In the genomic region with DNA sequence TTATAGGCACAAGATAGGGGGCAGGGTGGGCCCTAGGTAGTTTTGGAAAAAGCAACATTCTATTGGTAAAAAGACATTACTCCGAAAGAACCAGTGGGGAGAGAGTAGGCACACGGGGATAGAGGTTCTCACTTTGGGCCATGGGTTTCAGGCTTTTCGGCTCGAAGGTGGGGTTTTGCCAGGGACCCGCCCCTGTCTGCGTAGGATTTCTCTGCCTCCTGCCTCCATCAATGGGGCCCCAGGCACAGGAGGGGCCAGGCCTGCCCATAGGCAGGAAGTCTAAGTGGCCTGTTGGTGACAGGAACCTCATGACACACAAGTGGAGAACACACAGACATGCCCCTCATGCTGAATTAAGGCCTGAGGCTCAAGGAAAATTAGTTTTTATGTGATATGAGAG, we compare ENCODE assay signal across 21 cellular contexts.
"Had no signal": no experiment of that assay in that cellular context is flagged by ENCODE, and none has a peak within 500 bp of the region (broad histone marks: within the 10 kb centered on the region; RNA-seq: fewer than 3 reads in every experiment).

No MANE protein-coding gene starts in this region.

- H3K9me3 ChIP-seq: esophagus squamous epithelium, left lung, psoas muscle, thyroid gland had no signal

- ATAC-seq: effector memory CD8-positive, alpha-beta T cell; left lung; naive thymus-derived CD4-positive, alpha-beta T cell; psoas muscle; stimulated activated naive CD8-positive, alpha-beta T cell treated with anti-CD3 and anti-CD28 coated beads, Interleukin-15, amount 100 ng/mL, for 72 hours had no signal

- H3K4me3 ChIP-seq: esophagus squamous epithelium, heart right ventricle, left lung, psoas muscle, skin epidermis, thyroid gland had no signal

- DNase-seq: cortex of kidney; effector memory CD8-positive, alpha-beta T cell; erythroblast; esophagus squamous epithelium; foreskin melanocyte; glutamatergic neuron; left cardiac atrium; left lung; mesenchymal stem cell; midbrain; naive thymus-derived CD4-positive, alpha-beta T cell; nephron progenitor cell; psoas muscle; stimulated activated CD4-positive, alpha-beta T cell treated with anti-CD3 and anti-CD28 coated beads, Interleukin-15, amount 100 ng/mL, for 24 hours; stimulated activated CD4-positive, alpha-beta T cell treated with anti-CD3 and anti-CD28 coated beads, Interleukin-2, amount 100 ng/mL, for 48 hours; stimulated activated naive CD4-positive, alpha-beta T cell; stimulated activated naive CD8-positive, alpha-beta T cell treated with anti-CD3 and anti-CD28 coated beads, Interleukin-15, amount 100 ng/mL, for 72 hours; thyroid gland; trophoblast cell had no signal

- H3K27me3 ChIP-seq: esophagus squamous epithelium, heart right ventricle, left lung, thyroid gland had no signal

- H3K4me1 ChIP-seq: esophagus squamous epithelium, heart right ventricle, left lung, thyroid gland had no signal

- H3K27ac ChIP-seq: esophagus squamous epithelium, heart right ventricle, left lung, psoas muscle, skin epidermis, thyroid gland had no signal
